In the genomic region with DNA sequence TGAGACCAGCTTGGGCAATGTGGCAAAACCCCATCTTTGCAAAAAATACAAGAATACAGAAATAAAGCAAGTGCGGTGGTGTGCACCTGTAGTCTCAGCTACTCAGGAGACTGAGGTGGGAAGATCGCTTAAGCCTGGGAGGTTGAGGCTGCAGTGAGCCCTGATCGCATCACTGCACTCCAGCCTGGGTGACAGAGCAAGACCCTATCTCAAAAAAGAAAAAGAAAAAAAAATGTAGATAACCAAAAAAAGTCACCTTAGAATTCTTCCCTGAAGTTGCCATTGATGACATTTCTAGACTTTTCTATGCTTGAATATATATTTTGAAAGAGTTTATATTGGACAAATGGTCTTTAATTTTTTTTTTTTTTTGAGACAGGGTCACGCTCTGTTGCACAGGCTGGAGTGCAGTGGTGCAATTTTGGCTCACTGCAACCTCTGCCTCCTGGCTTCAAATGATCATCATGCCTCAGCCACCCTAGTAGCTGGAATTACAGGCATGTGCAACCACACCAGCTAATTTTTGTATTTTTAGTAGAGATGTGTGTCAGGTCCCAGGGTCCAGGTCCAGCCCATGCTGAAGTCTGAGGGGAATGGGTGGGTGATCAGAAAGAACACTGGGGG, we compare ENCODE assay signal across 12 cellular contexts. TPM values are rescaled to one million over a fixed set of nuclear protein-coding genes. Genes with fewer than 3 reads are reported as not detected.
DNase-seq lines count a peak whose midpoint lies in the region; ATAC-seq and TF ChIP-seq lines count a peak whose summit lies in the region.
"Had no signal": no experiment of that assay in that cellular context is flagged by ENCODE, and none has a peak within 500 bp of the region (broad histone marks: within the 10 kb centered on the region; RNA-seq: fewer than 3 reads in every experiment).

No MANE protein-coding gene starts in this region.

- no peak for DNase-seq in neural progenitor cell (ENCODE audit: low spot score)
- DNase-seq in NCI-H82 (lab: John Stamatoyannopoulos, UW): no peak
- no peak for DNase-seq in stimulated activated CD4-positive, alpha-beta T cell treated with anti-CD3 and anti-CD28 coated beads, Interleukin-4, amount 100 ng/mL, for 1 hour
- DNase-seq: CD4-positive, alpha-beta memory T cell; GF-D8 had no signal

- H3K27me3 ChIP-seq in BLaER1: no peaks in the 10 kb centered on the region
- no peaks in the 10 kb centered on the region for H3K27me3 ChIP-seq in BLaER1 treated with 17β-estradiol and CSF1 and Interleukin-3, amounts not matched to agents 10 nM and 100 nM
- H3K27me3 ChIP-seq in neural progenitor cell: no peaks in the 10 kb centered on the region
- H3K27me3 ChIP-seq: BE2C had no signal

- H3K4me1 Mint-ChIP-seq in brain: peaks cover 24% of the 10 kb centered on the region
- H3K4me1 Mint-ChIP-seq in neural progenitor cell: peaks cover 45% of the 10 kb centered on the region
- H3K4me1 Mint-ChIP-seq: CD4-positive, alpha-beta memory T cell had no signal

- H3K9me3 ChIP-seq in BLaER1: no peaks in the 10 kb centered on the region; the same call in 1 of the 2 replicates
- H3K9me3 ChIP-seq in BLaER1 treated with 17β-estradiol and CSF1 and Interleukin-3, amounts not matched to agents 10 nM and 100 nM (replicated peaks in 1 of 11): peaks cover 0 to 13% (median 7%) of the 10 kb centered on the region in 11 experiments; a peak in 6 of 22 replicates
- no peaks in the 10 kb centered on the region for H3K9me3 ChIP-seq in neural progenitor cell (ENCODE audit: low read depth)
- H3K9me3 ChIP-seq: BE2C had no signal

- H3F3A ChIP-seq in neural progenitor cell (ENCODE audit: low read depth): no peaks in the 10 kb centered on the region

- H3K4me3 Mint-ChIP-seq in brain (peak overlapping the region in 2 of 5 experiments; percentile 20 to 39), neural progenitor cell (peak overlapping the region; percentile 66)
- H3K4me3 Mint-ChIP-seq: CD14-positive monocyte; CD4-positive, alpha-beta memory T cell; H9 had no signal

- H3K4me1 ChIP-seq in BLaER1: peaks cover 39% of the 10 kb centered on the region
- peaks cover 2 to 30% (median 20%) of the 10 kb centered on the region in 10 experiments for H3K4me1 ChIP-seq in BLaER1 treated with 17β-estradiol and CSF1 and Interleukin-3, amounts not matched to agents 10 nM and 100 nM
- peaks cover 2% of the 10 kb centered on the region for H3K4me1 ChIP-seq in neural progenitor cell
- H3K4me1 ChIP-seq: BE2C had no signal

- H3K36me3 ChIP-seq in BLaER1: no peaks in the 10 kb centered on the region
- H3K36me3 ChIP-seq in BLaER1 treated with 17β-estradiol and CSF1 and Interleukin-3, amounts not matched to agents 10 nM and 100 nM: no peaks in the 10 kb centered on the region
- H3K36me3 ChIP-seq in neural progenitor cell: no peaks in the 10 kb centered on the region
- H3K36me3 ChIP-seq: BE2C had no signal

- no peaks in the 10 kb centered on the region for H3K36me3 Mint-ChIP-seq in brain
- H3K36me3 Mint-ChIP-seq in neural progenitor cell: no peaks in the 10 kb centered on the region
- H3K36me3 Mint-ChIP-seq: CD14-positive monocyte; CD4-positive, alpha-beta memory T cell had no signal

- H3K4me3 ChIP-seq in BLaER1: no peak overlapping the region
- no peak overlapping the region for H3K4me3 ChIP-seq in BLaER1 treated with 17β-estradiol and CSF1 and Interleukin-3, amounts not matched to agents 10 nM and 100 nM
- no peak overlapping the region for H3K4me3 ChIP-seq in neural progenitor cell

- no peak overlapping the region for H2AFZ ChIP-seq in neural progenitor cell (replicated peaks)

- H3K27ac Mint-ChIP-seq in brain (peak overlapping the region in 4 of 5 experiments; percentile 19 to 73 (median 68)), neural progenitor cell (peak overlapping the region; percentile 96)
- H3K27ac Mint-ChIP-seq: CD14-positive monocyte; CD4-positive, alpha-beta memory T cell had no signal

- H3K79me2 ChIP-seq in neural progenitor cell (ENCODE audit: low read depth): no peaks in the 10 kb centered on the region

- H3K27me3 Mint-ChIP-seq in brain: no peaks in the 10 kb centered on the region
- H3K27me3 Mint-ChIP-seq in neural progenitor cell (ENCODE audit: insufficient read depth, low read depth): peaks cover 11% of the 10 kb centered on the region

- H3K9ac ChIP-seq in BLaER1 (no peak overlapping the region), neural progenitor cell (no peak overlapping the region)
- no peak overlapping the region for H3K9ac ChIP-seq in BLaER1 treated with 17β-estradiol and CSF1 and Interleukin-3, amounts not matched to agents 10 nM and 100 nM

- H3K27ac ChIP-seq in BLaER1 (no peak overlapping the region), neural progenitor cell (no peak overlapping the region)
- no peak overlapping the region for H3K27ac ChIP-seq in BLaER1 treated with 17β-estradiol and CSF1 and Interleukin-3, amounts not matched to agents 10 nM and 100 nM

- H3K4me2 ChIP-seq in BLaER1 (peak overlapping the region; percentile 37; the same call in 1 of the 2 replicates), neural progenitor cell (no peak overlapping the region)
- H3K4me2 ChIP-seq in BLaER1 treated with 17β-estradiol and CSF1 and Interleukin-3, amounts not matched to agents 10 nM and 100 nM: peak overlapping the region in 8 of 11 experiments; percentile 9 to 53 (median 24); a peak in 8 of 22 replicates

- H4K20me1 ChIP-seq in BLaER1: no peaks in the 10 kb centered on the region
- no peaks in the 10 kb centered on the region; a peak in 1 of 22 replicates for H4K20me1 ChIP-seq in BLaER1 treated with 17β-estradiol and CSF1 and Interleukin-3, amounts not matched to agents 10 nM and 100 nM
- H4K20me1 ChIP-seq in neural progenitor cell (ENCODE audit: low read depth): no peaks in the 10 kb centered on the region

- no peak for ATAC-seq in GM21526 (IDR thresholded peaks at IDR 0.05; ENCODE audit: low FRiP score, unreplicated experiment)

- no peak for TF ChIP-seq CTCF in brain (conservative IDR thresholded peaks at IDR 0.05)
- no peak for TF ChIP-seq CTCF in neural progenitor cell (IDR thresholded peaks at IDR 0.05)

- peaks cover 0 to 7% (median 2%) of the 10 kb centered on the region in 5 experiments for H3K9me3 Mint-ChIP-seq in brain
- peaks cover 4% of the 10 kb centered on the region for H3K9me3 Mint-ChIP-seq in neural progenitor cell
- H3K9me3 Mint-ChIP-seq: CD14-positive monocyte; CD4-positive, alpha-beta memory T cell; H9 had no signal

RNA-seq across cellular contexts. Expression of a gene that starts 35.1 kb away (rescaled TPM):
- 7.6 TPM for polyA plus RNA-seq in brain (ENCODE audit: insufficient read depth, low read depth, low replicate concordance)
- 24.7 and 48.4 TPM in 2 replicates for total RNA-seq in neural progenitor cell (ENCODE audit: low replicate concordance)

RNA-seq across cellular contexts. Expression of a gene that starts 49.8 kb away (rescaled TPM):
- 1.3 TPM for polyA plus RNA-seq in brain (ENCODE audit: insufficient read depth, low read depth, low replicate concordance)
- total RNA-seq in neural progenitor cell (ENCODE audit: low replicate concordance): 4.7 and 7.3 TPM in 2 replicates
